Comparison of ENCODE assay signal across 16 cellular contexts in genomic region chr5:39049298-39049697, GRCh38. TPM values are rescaled to one million over a fixed set of nuclear protein-coding genes. Genes with fewer than 3 reads are reported as not detected.
A peak's percentile ranks its signal among the peaks of the same experiment; 100 is the strongest.
DNase-seq lines count a peak whose midpoint lies in the region; ATAC-seq, FAIRE-seq and TF ChIP-seq lines count a peak whose summit lies in the region.
"Had no signal": no experiment of that assay in that cellular context is flagged by ENCODE, and none has a peak within 500 bp of the region (broad histone marks: within the 10 kb centered on the region; RNA-seq: fewer than 3 reads in every experiment).

No MANE protein-coding gene starts in this region.

- intact Hi-C loops in testis (cut with DNase I; ENCODE audit: low total_unique reads), result no loop called here
- intact Hi-C loops in uterus (cut with DNase I; ENCODE audit: low total_unique reads), result no loop called here

- H3K9me3 ChIP-seq in CD4-positive, CD25-positive, alpha-beta regulatory T cell (ENCODE audit: control insufficient read depth in 2 of 2, low read length in 2 of 2), result no peaks in the 10 kb centered on the region
- no peaks in the 10 kb centered on the region for H3K9me3 ChIP-seq in T-helper 17 cell (ENCODE audit: control insufficient read depth, low read length, poor library complexity, severe bottlenecking)
- no peaks in the 10 kb centered on the region for H3K9me3 ChIP-seq in testis
- H3K9me3 ChIP-seq in uterus, result no peaks in the 10 kb centered on the region

- H3K9me3 Mint-ChIP-seq in CD4-positive, CD25-positive, alpha-beta regulatory T cell, result no peaks in the 10 kb centered on the region
- no peaks in the 10 kb centered on the region for H3K9me3 Mint-ChIP-seq in progenitor cell of endocrine pancreas (ENCODE audit: low read depth)

- H3K27me3 ChIP-seq in CD4-positive, CD25-positive, alpha-beta regulatory T cell (ENCODE audit: control insufficient read depth, insufficient read depth, low read length), result no peaks in the 10 kb centered on the region
- H3K27me3 ChIP-seq in testis (no peaks in the 10 kb centered on the region), uterus (no peaks in the 10 kb centered on the region)
- H3K27me3 ChIP-seq: BLaER1 had no signal

- H3K4me3 ChIP-seq in CD4-positive, CD25-positive, alpha-beta regulatory T cell (ENCODE audit: low read depth, low read length), result peak overlapping the region; percentile 23
- H3K4me3 ChIP-seq in testis (no peak overlapping the region), uterus (no peak overlapping the region)
- H3K4me3 ChIP-seq: BLaER1, GM12878, GM23248 had no signal

- peaks cover 44 to 79% (median 55%) of the 10 kb centered on the region in 4 donors for H3K4me1 Mint-ChIP-seq in CD4-positive, CD25-positive, alpha-beta regulatory T cell
- H3K4me1 Mint-ChIP-seq in T-helper 17 cell (peaks cover 35% of the 10 kb centered on the region), progenitor cell of endocrine pancreas (ENCODE audit: low read depth) (peaks cover 12% of the 10 kb centered on the region)

- no peaks in the 10 kb centered on the region for H3K27me3 Mint-ChIP-seq in CD4-positive, CD25-positive, alpha-beta regulatory T cell
- H3K27me3 Mint-ChIP-seq in T-helper 17 cell, result no peaks in the 10 kb centered on the region
- H3K27me3 Mint-ChIP-seq in progenitor cell of endocrine pancreas, result no peaks in the 10 kb centered on the region

- DNase-seq in CD4-positive, CD25-positive, alpha-beta regulatory T cell, result no peak
- DNase-seq in H54 (ENCODE audit: insufficient read length, low spot score) (no peak), T-helper 17 cell (no peak), progenitor cell of endocrine pancreas (ENCODE audit: low spot score, unreplicated experiment) (no peak), omental fat pad (ENCODE audit: low spot score) (no peak), testis (no peak), uterus (no peak)
- DNase-seq: AML-193, Calu3, DMS 273 treated with DMSO at 0.1 percent for 48 hours, GM23248, H7, IMR-90 had no signal

- no peak overlapping the region for H3K27ac ChIP-seq in CD4-positive, CD25-positive, alpha-beta regulatory T cell (ENCODE audit: insufficient read depth, low read length, poor library complexity, severe bottlenecking)
- H3K27ac ChIP-seq in testis (no peak overlapping the region), uterus (no peak overlapping the region)
- H3K27ac ChIP-seq: BLaER1, GM23248 had no signal

- H3K4me3 Mint-ChIP-seq in CD4-positive, CD25-positive, alpha-beta regulatory T cell, result peak overlapping the region in 2 of 4 donors; percentile 41 to 54
- H3K4me3 Mint-ChIP-seq in T-helper 17 cell (no peak overlapping the region), progenitor cell of endocrine pancreas (ENCODE audit: low read depth) (no peak overlapping the region)

- H3K36me3 Mint-ChIP-seq in CD4-positive, CD25-positive, alpha-beta regulatory T cell, result peaks cover 6% of the 10 kb centered on the region
- peaks cover 5% of the 10 kb centered on the region for H3K36me3 Mint-ChIP-seq in T-helper 17 cell (ENCODE audit: low read depth)
- H3K36me3 Mint-ChIP-seq in progenitor cell of endocrine pancreas (ENCODE audit: insufficient read depth), result peaks cover 7% of the 10 kb centered on the region

- H3K4me1 ChIP-seq in CD4-positive, CD25-positive, alpha-beta regulatory T cell (ENCODE audit: control insufficient read depth, insufficient read depth, low read length, poor library complexity, severe bottlenecking), result peaks cover 19% of the 10 kb centered on the region
- peaks cover 4% of the 10 kb centered on the region for H3K4me1 ChIP-seq in testis
- H3K4me1 ChIP-seq in uterus, result no peaks in the 10 kb centered on the region
- H3K4me1 ChIP-seq: BLaER1 had no signal

- peak overlapping the region in 2 of 3 donors; percentile 9 to 11 for H3K27ac Mint-ChIP-seq in CD4-positive, CD25-positive, alpha-beta regulatory T cell
- peak overlapping the region; percentile 83 for H3K27ac Mint-ChIP-seq in T-helper 17 cell
- peak overlapping the region; percentile 54 for H3K27ac Mint-ChIP-seq in progenitor cell of endocrine pancreas

- no peak for TF ChIP-seq CTCF in progenitor cell of endocrine pancreas (IDR thresholded peaks at IDR 0.05; ENCODE audit: unreplicated experiment)
- no peak for TF ChIP-seq CTCF in omental fat pad (IDR thresholded peaks at IDR 0.05)
- TF ChIP-seq CTCF in testis (IDR thresholded peaks at IDR 0.05), result no peak
- no peak for TF ChIP-seq CTCF in uterus (IDR thresholded peaks at IDR 0.05)

- peaks cover 7% of the 10 kb centered on the region for H3K36me3 ChIP-seq in CD4-positive, CD25-positive, alpha-beta regulatory T cell (ENCODE audit: control insufficient read depth, insufficient read depth, low read length)
- no peaks in the 10 kb centered on the region for H3K36me3 ChIP-seq in testis (ENCODE audit: low read depth, missing control alignments)
- no peaks in the 10 kb centered on the region for H3K36me3 ChIP-seq in uterus

- no peak for ATAC-seq in CD4-positive, CD25-positive, alpha-beta regulatory T cell (ENCODE audit: low read depth in 2 of 2)
- ATAC-seq in T-helper 17 cell, result no peak
- no peak for ATAC-seq in omental fat pad (ENCODE audit: low FRiP score)
- ATAC-seq: GM12878 had no signal

- FAIRE-seq in H54 (lab: Jason Lieb, UNC), result peak; percentile 33
- FAIRE-seq: GM12878, GM18507 had no signal

- TF ChIP-seq POLR2A in H54 (IDR thresholded peaks at IDR 0.05; ENCODE audit: low read depth, low read length) (no peak), testis (IDR thresholded peaks at IDR 0.05) (no peak), uterus (IDR thresholded peaks at IDR 0.05) (no peak)

RNA-seq across cellular contexts. Expression of gene RICTOR, which starts 24.9 kb away (rescaled TPM):
- total RNA-seq in CD4-positive, CD25-positive, alpha-beta regulatory T cell, result 84.0 TPM
- 10 to 100 TPM; 11.3 to 16.2 (median 14.5) TPM for polyA plus RNA-seq in CD4-positive, CD25-positive, alpha-beta regulatory T cell
- total RNA-seq in T-helper 17 cell, result 10 to 100 TPM; 84.8 to 88.8 TPM
- total RNA-seq in progenitor cell of endocrine pancreas, result 37.1 and 42.2 TPM in 2 replicates
- 10 to 100 TPM; 20.4 to 47.1 (median 32.2) TPM for total RNA-seq in omental fat pad
- total RNA-seq in testis, result 10 to 100 TPM; 57.7 to 61.8 TPM
- polyA plus RNA-seq in testis (ENCODE audit: insufficient read depth, low read depth, low replicate concordance), result 14.4 TPM
- 10 to 100 TPM; 50.6 to 79.4 (median 70.6) TPM for total RNA-seq in uterus

Comparison
In these comparisons a context has a peak if more than half of its experiments do, and no peak if none do; other contexts are left out.
1. H3K27ac Mint-ChIP-seq: peak in every context shown above with its lines; median percentile 83 in T-helper 17 cell; 54 in progenitor cell of endocrine pancreas; 10 in CD4-positive, CD25-positive, alpha-beta regulatory T cell.